In genomic region chr2:130864830-130865229, GRCh38 we compare ENCODE assay signal across 8 cellular contexts. TPM values are rescaled to one million over a fixed set of nuclear protein-coding genes. Genes with fewer than 3 reads are reported as not detected.
DNase-seq lines count a peak whose midpoint lies in the region; FAIRE-seq and TF ChIP-seq lines count a peak whose summit lies in the region.

No MANE protein-coding gene starts in this region.

- no peaks in the 10 kb centered on the region for H3K9me2 ChIP-seq in OCI-LY7 (ENCODE audit: insufficient read depth, low read length)

- no peak overlapping the region for H3K4me3 ChIP-seq in OCI-LY7 (ENCODE audit: low read depth, low read length, poor library complexity, severe bottlenecking)
- H3K4me3 ChIP-seq in fibroblast of villous mesenchyme (ENCODE audit: low read depth, low read length) = no peak overlapping the region

- H3K4me1 ChIP-seq in OCI-LY7 (ENCODE audit: insufficient read depth, low read length, poor library complexity, severe bottlenecking) = no peaks in the 10 kb centered on the region

- H3K36me3 ChIP-seq in OCI-LY7 (ENCODE audit: insufficient read depth, low read length) = no peaks in the 10 kb centered on the region

- intact Hi-C loops in OCI-LY7 (cut with micrococcal nuclease; ENCODE audit: unreplicated experiment) = no loop called here

- H2AFZ ChIP-seq in OCI-LY7 (ENCODE audit: low read length) = peak overlapping the region; percentile 52; the same call in 1 of the 2 replicates

- CTCF ChIA-PET in OCI-LY7 (lab: Charles Lee; ENCODE audit: unreplicated experiment) = no interaction called here

- TF ChIP-seq CTCF in OCI-LY7 (conservative IDR thresholded peaks at IDR 0.05; ENCODE audit: low read length) = no peak
- no peak for TF ChIP-seq CTCF in fibroblast of villous mesenchyme (IDR thresholded peaks at IDR 0.05; ENCODE audit: insufficient read depth, low read depth, low read length)
- TF ChIP-seq CTCF in glutamatergic neuron (IDR thresholded peaks at IDR 0.05; ENCODE audit: partially characterized antibody, unreplicated experiment) = no peak

- H3K27me3 Mint-ChIP-seq in glutamatergic neuron (ENCODE audit: unreplicated experiment) = no peaks in the 10 kb centered on the region

- H3K4me3 Mint-ChIP-seq in glutamatergic neuron (ENCODE audit: unreplicated experiment) = no peak overlapping the region

- peaks cover 3% of the 10 kb centered on the region for H3K4me1 Mint-ChIP-seq in glutamatergic neuron (ENCODE audit: low read depth, unreplicated experiment)

- H3K27ac ChIP-seq in OCI-LY7 (ENCODE audit: low read depth, low read length, poor library complexity, severe bottlenecking) = no peak overlapping the region

- H3K79me2 ChIP-seq in OCI-LY7 (ENCODE audit: insufficient read depth, low read depth, low read length) = no peaks in the 10 kb centered on the region

- BruUV-seq in OCI-LY7 (replicated peaks; lab: Mats Ljungman, UMichigan) = no TSS peak

- no peaks in the 10 kb centered on the region for H3K9me3 Mint-ChIP-seq in glutamatergic neuron (ENCODE audit: unreplicated experiment)

- no peak overlapping the region for H3K4me2 ChIP-seq in OCI-LY7 (ENCODE audit: low read length)

- H3K27ac Mint-ChIP-seq in glutamatergic neuron (ENCODE audit: unreplicated experiment) = no peak overlapping the region

- no peaks in the 10 kb centered on the region for H4K20me1 ChIP-seq in OCI-LY7 (ENCODE audit: insufficient read depth, low read length)

- no peaks in the 10 kb centered on the region for H3K9me3 ChIP-seq in OCI-LY7 (ENCODE audit: low read length)

- no peak for FAIRE-seq in RCC 7860 (lab: Jason Lieb, UNC)

- DNase-seq in A172 (ENCODE audit: low spot score) = peak; percentile 82
- DNase-seq in HT1080 (ENCODE audit: low read depth) = peak; percentile 59
- DNase-seq in OCI-LY7 (ENCODE audit: low spot score) = peak; percentile 31
- peak; percentile 87 for DNase-seq in fibroblast of villous mesenchyme (ENCODE audit: low read depth)
- DNase-seq in RCC 7860 (ENCODE audit: low spot score) = no peak
- DNase-seq in activated T-cell treated with anti-CD3 and anti-CD28 coated beads, Interleukin-2, amount 50 U/mL, for 1 hour = no peak
- no peak for DNase-seq in glutamatergic neuron
- no peak for DNase-seq in cerebellum (ENCODE audit: low spot score)

- POLR2A ChIA-PET in OCI-LY7 (lab: Charles Lee) = no interaction called here

- H3K36me3 Mint-ChIP-seq in glutamatergic neuron (ENCODE audit: unreplicated experiment) = no peaks in the 10 kb centered on the region

RNA-seq across cellular contexts. Expression of gene ARHGEF4, which starts 28.1 kb away (rescaled TPM):
- 6.6 and 12.2 TPM in 2 replicates for total RNA-seq in A172 (2014; rRNA removed; shearing (Covaris generic))
- total RNA-seq in HT1080 (2014; rRNA removed; shearing (Covaris generic)) = 0.72 and 1.2 TPM in 2 replicates
- polyA plus RNA-seq in HT1080 (2015; cell fraction: cytosol; rRNA removed) = 0.06 and 0.10 TPM in 2 replicates
- 0.69 and 0.88 TPM in 2 replicates for polyA plus RNA-seq in HT1080 (2015; cell fraction: nucleus; rRNA removed)
- total RNA-seq in OCI-LY7 (2014; rRNA removed; shearing (Covaris generic)) = 0.59 and 1.1 TPM in 2 replicates
- total RNA-seq in OCI-LY7 (2022) (1.3 and 1.7 TPM in 2 replicates), fibroblast of villous mesenchyme (0.32 and 0.86 TPM in 2 replicates), glutamatergic neuron (ENCODE audit: unreplicated experiment) (6.1 TPM), cerebellum (35.3 TPM)

Comparison
In these comparisons a context has a peak if more than half of its experiments do, and no peak if none do; other contexts are left out.
1. DNase-seq: peak in A172 (single experiment), HT1080 (single experiment), OCI-LY7 (single experiment) and fibroblast of villous mesenchyme (single experiment); none in RCC 7860 (single experiment), activated T-cell treated with anti-CD3 and anti-CD28 coated beads, Interleukin-2, amount 50 U/mL, for 1 hour (single experiment), glutamatergic neuron (single experiment) and cerebellum (single experiment).